2 cellular contexts compared by ENCODE assay signal in genomic region chr13:110265682-110266430, GRCh38.
TF ChIP-seq lines count a peak whose summit lies in the region.

No MANE protein-coding gene starts in this region.

TF ChIP-seq in IMR-90, 13 proteins besides CTCF, POLR2A, EP300 and RAD21:
- TF ChIP-seq SMC3 (IDR thresholded peaks at IDR 0.05; ENCODE audit: low read depth, low read length) = no peak
- no peak for TF ChIP-seq RFX5 (IDR thresholded peaks at IDR 0.05; ENCODE audit: low read depth, low read length)
- no peak for TF ChIP-seq MXI1 (IDR thresholded peaks at IDR 0.05; ENCODE audit: borderline replicate concordance, low read depth, low read length)
- TF ChIP-seq NFE2L2 (IDR thresholded peaks at IDR 0.05; ENCODE audit: low read depth, low read length) = no peak
- no peak for TF ChIP-seq FOS (IDR thresholded peaks at IDR 0.05; ENCODE audit: low read depth, low read length)
- TF ChIP-seq CHD1 (IDR thresholded peaks at IDR 0.05; ENCODE audit: low read depth, low read length) = no peak
- no peak for TF ChIP-seq RCOR1 (IDR thresholded peaks at IDR 0.05; ENCODE audit: insufficient replicate concordance, low read length)
- no peak for TF ChIP-seq CEBPB (IDR thresholded peaks at IDR 0.05; ENCODE audit: low read depth, low read length)
- no peak for TF ChIP-seq MAFK (IDR thresholded peaks at IDR 0.05; ENCODE audit: low read depth, low read length)
- TF ChIP-seq MAZ (IDR thresholded peaks at IDR 0.05; ENCODE audit: borderline replicate concordance, low read depth, low read length) = no peak
- no peak for TF ChIP-seq ELK1 (IDR thresholded peaks at IDR 0.05; ENCODE audit: borderline replicate concordance, low read depth, low read length)
- no peak for TF ChIP-seq USF2 (IDR thresholded peaks at IDR 0.05; ENCODE audit: low read depth, low read length)
- TF ChIP-seq BHLHE40 (IDR thresholded peaks at IDR 0.05; ENCODE audit: low read depth, low read length) = no peak

TF ChIP-seq in H1, 55 proteins besides CTCF, POLR2A, EP300 and RAD21:
- no peak for TF ChIP-seq NANOG (IDR thresholded peaks at IDR 0.05; ENCODE audit: insufficient read depth, low read depth, low read length, poor library complexity, severe bottlenecking)
- TF ChIP-seq CHD1 (IDR thresholded peaks at IDR 0.05; ENCODE audit: low read depth, low read length) = no peak
- no peak for TF ChIP-seq USF2 (IDR thresholded peaks at IDR 0.05; ENCODE audit: low read length)
- TF ChIP-seq SAP30 (IDR thresholded peaks at IDR 0.05; ENCODE audit: insufficient read depth, insufficient replicate concordance, low read length) = no peak
- TF ChIP-seq YY1 (IDR thresholded peaks at IDR 0.05; ENCODE audit: low read depth, low read length) = no peak
- TF ChIP-seq TCF12 (IDR thresholded peaks at IDR 0.05; ENCODE audit: low read depth, low read length) = no peak
- TF ChIP-seq RFX5 (IDR thresholded peaks at IDR 0.05; ENCODE audit: borderline replicate concordance, low read depth, low read length) = no peak
- no peak for TF ChIP-seq TAF7 (optimal IDR thresholded peaks at IDR 0.05; ENCODE audit: borderline replicate concordance, low read depth, low read length)
- no peak for TF ChIP-seq SIN3A (conservative IDR thresholded peaks at IDR 0.05 in 1 of 2, IDR thresholded peaks at IDR 0.05 in 1 of 2; ENCODE audit: low read depth in 1 of 2, low read length in 2 of 2)
- TF ChIP-seq ATF2 (IDR thresholded peaks at IDR 0.05; ENCODE audit: low read length) = no peak
- no peak for TF ChIP-seq EZH2 (IDR thresholded peaks at IDR 0.05; ENCODE audit: low read depth, low read length, severe bottlenecking)
- no peak for TF ChIP-seq BACH1 (IDR thresholded peaks at IDR 0.05; ENCODE audit: low read length)
- no peak for TF ChIP-seq NRF1 (IDR thresholded peaks at IDR 0.05; ENCODE audit: low read depth, low read length)
- no peak for TF ChIP-seq JUND (IDR thresholded peaks at IDR 0.05; ENCODE audit: low read length)
- no peak for TF ChIP-seq SUZ12 (IDR thresholded peaks at IDR 0.05; ENCODE audit: low read length)
- TF ChIP-seq SP4 (IDR thresholded peaks at IDR 0.05; ENCODE audit: low read length) = no peak
- TF ChIP-seq PHF8 (conservative IDR thresholded peaks at IDR 0.05; ENCODE audit: low read depth, low read length) = no peak
- TF ChIP-seq HDAC6 (IDR thresholded peaks at IDR 0.05; ENCODE audit: low read depth, low read length) = no peak
